In the genomic region with DNA sequence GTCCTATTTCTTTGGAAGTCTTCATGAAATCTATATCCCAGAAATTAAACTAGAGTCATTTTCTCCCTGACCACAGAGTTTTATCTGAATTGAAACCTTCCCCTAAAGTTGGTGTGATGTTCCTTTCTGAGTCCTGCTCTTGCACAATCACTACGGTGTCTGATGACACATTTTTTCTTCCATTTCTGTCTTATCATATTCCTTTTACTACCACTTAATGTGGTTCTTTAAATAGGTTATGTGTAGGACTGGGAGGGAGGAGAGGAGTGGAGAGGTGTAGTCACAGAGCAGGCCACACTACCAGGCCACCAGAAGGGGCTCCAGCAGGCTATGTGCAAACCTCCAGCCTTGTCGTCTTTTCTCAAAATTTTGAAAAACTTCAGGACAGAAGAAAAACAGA, we compare ENCODE assay signal across 14 cellular contexts. TPM values are rescaled to one million over a fixed set of nuclear protein-coding genes. Genes with fewer than 3 reads are reported as not detected.
A peak's percentile ranks its signal among the peaks of the same experiment; 100 is the strongest.
DNase-seq lines count a peak whose midpoint lies in the region; ATAC-seq, FAIRE-seq and TF ChIP-seq lines count a peak whose summit lies in the region.
"Had no signal": no experiment of that assay in that cellular context is flagged by ENCODE, and none has a peak within 500 bp of the region (broad histone marks: within the 10 kb centered on the region; RNA-seq: fewer than 3 reads in every experiment).

No MANE protein-coding gene starts in this region.

- ATAC-seq in A549 = 0 out of 6 replicates have a peak, but pooled peaks of 1 of the 2 experiments have one; percentile 26
- ATAC-seq in GM21576 (IDR thresholded peaks at IDR 0.05; ENCODE audit: unreplicated experiment) = no peak
- ATAC-seq in GM18511 (IDR thresholded peaks at IDR 0.05; ENCODE audit: unreplicated experiment) = no peak

- in situ Hi-C loops in GM23248 (cut with MboI) = no loop called here

- peak overlapping the region; percentile 64 to 75; a peak in 5 of 6 replicates for H3K27ac ChIP-seq in A549
- no peak overlapping the region for H3K27ac ChIP-seq in GM23248
- H3K27ac ChIP-seq in cardiac muscle cell = no peak overlapping the region
- no peak overlapping the region for H3K27ac ChIP-seq in tibial nerve

- no peak for FAIRE-seq in A549 (lab: Jason Lieb, UNC)

- POLR2A ChIA-PET in A549 (lab: Yijun Ruan, JAX) = no interaction called here

- H3K4me2 ChIP-seq in A549 (peak overlapping the region; percentile 79), GM23248 (ENCODE audit: unreplicated experiment) (peak overlapping the region; percentile 23)

- TF ChIP-seq RAD21 in A549 (conservative IDR thresholded peaks at IDR 0.05 in 1 of 2, IDR thresholded peaks at IDR 0.05 in 1 of 2) = no peak

- H3K79me2 ChIP-seq in GM23248 (ENCODE audit: insufficient read depth) = no peaks in the 10 kb centered on the region

- H3K9me3 ChIP-seq in A549 (no peaks in the 10 kb centered on the region), GM23248 (ENCODE audit: low read depth) (no peaks in the 10 kb centered on the region), cardiac muscle cell (ENCODE audit: low read depth) (no peaks in the 10 kb centered on the region), tibial nerve (no peaks in the 10 kb centered on the region)
- H3K9me3 ChIP-seq: thoracic aorta had no signal

- no peak for TF ChIP-seq POLR2A in A549 (IDR thresholded peaks at IDR 0.05; ENCODE audit: low read length)
- TF ChIP-seq POLR2A in tibial nerve (IDR thresholded peaks at IDR 0.05) = no peak

- TF ChIP-seq CTCF in A549 (IDR thresholded peaks at IDR 0.05) = no peak
- no peak for TF ChIP-seq CTCF in cardiac muscle cell (IDR thresholded peaks at IDR 0.05; ENCODE audit: low read depth, low read length)
- TF ChIP-seq CTCF in tibial nerve (IDR thresholded peaks at IDR 0.05) = no peak

- no peak overlapping the region for H2AFZ ChIP-seq in GM23248

- no peaks in the 10 kb centered on the region for H3K36me3 ChIP-seq in GM23248 (ENCODE audit: low read depth)
- H3K36me3 ChIP-seq in cardiac muscle cell = no peaks in the 10 kb centered on the region
- H3K36me3 ChIP-seq in tibial nerve = no peaks in the 10 kb centered on the region
- H3K36me3 ChIP-seq: thoracic aorta had no signal

- H4K20me1 ChIP-seq in GM23248 (ENCODE audit: insufficient read depth) = no peaks in the 10 kb centered on the region

- peaks cover 42% of the 10 kb centered on the region for H3F3A ChIP-seq in GM23248 (ENCODE audit: insufficient read depth)

- H3K4me1 ChIP-seq in A549 (peaks cover 42% of the 10 kb centered on the region), GM23248 (ENCODE audit: insufficient read depth) (peaks cover 45% of the 10 kb centered on the region), cardiac muscle cell (ENCODE audit: low read depth) (peaks cover 39% of the 10 kb centered on the region), tibial nerve (peaks cover 0 to 37% (median 2%) of the 10 kb centered on the region in 4 donors)

- H3K9me2 ChIP-seq in GM23248 (ENCODE audit: insufficient read depth) = no peaks in the 10 kb centered on the region

- CTCF ChIA-PET in A549 (lab: Yijun Ruan, JAX) = interaction anchor here (0.7 to 1.6 kb wide), 4 partner anchors 28 to 484 kb away, joined by 3 to 4 read pairs (median 3); no protein-coding TSS in a partner anchor

- no peaks in the 10 kb centered on the region for H3K27me3 ChIP-seq in GM23248 (replicated peaks; ENCODE audit: insufficient read depth)
- no peaks in the 10 kb centered on the region for H3K27me3 ChIP-seq in cardiac muscle cell
- H3K27me3 ChIP-seq in tibial nerve = no peaks in the 10 kb centered on the region

- H3K4me3 ChIP-seq in A549 (no peak overlapping the region), GM23248 (no peak overlapping the region), cardiac muscle cell (no peak overlapping the region), tibial nerve (no peak overlapping the region)
- H3K4me3 ChIP-seq: thoracic aorta had no signal

- TF ChIP-seq EP300 in A549 (IDR thresholded peaks at IDR 0.05) (no peak), tibial nerve (IDR thresholded peaks at IDR 0.05) (no peak)

- H3K9ac ChIP-seq in GM23248 = no peak overlapping the region

- WGBS in A549 (ENCODE audit: missing lambda C conversion rate) = 51% methylated on average over 2 of the region's 2 CpGs
- 31 to 42% methylated on average over 2 of the region's 2 CpGs for WGBS in GM23248 (ENCODE audit: low coverage in 1 of 2, low lambda C conversion rate in 2 of 2, missing lambda C conversion rate in 2 of 2), 2 experiments
- WGBS in tibial nerve, 2 donors = 76 to 83% methylated on average over 2 of the region's 2 CpGs

- DNase-seq in A549 (ENCODE audit: low read depth in 1 of 2, low spot score in 1 of 2) = no peak
- DNase-seq in GM23248 = peak; percentile 74
- DNase-seq in SIG-M5 treated with dmso at 0.1 percent for 504 hours (lab: John Stamatoyannopoulos, UW; ENCODE audit: unreplicated experiment) = peak; percentile 67
- DNase-seq in cardiac muscle cell (ENCODE audit: low read depth in 1 of 2, low spot score in 1 of 2) = peak; percentile 24 to 60
- DNase-seq in iPS-NIHi7 (ENCODE audit: extremely low spot score) = no peak
- no peak for DNase-seq in tibial nerve (ENCODE audit: low spot score in 2 of 2)
- DNase-seq: CD4-positive, CD25-positive, alpha-beta regulatory T cell; glutamatergic neuron; mammary epithelial cell; NK-92 treated with Interleukin-12 subunit alpha and Interleukin-12 subunit beta, amount 100 ng/mL, for 24 hours; posterior cingulate gyrus had no signal

TF ChIP-seq in A549, 52 proteins besides CTCF, POLR2A, EP300 and RAD21:
- peak; percentile 84 to 91 for TF ChIP-seq CEBPB (IDR thresholded peaks at IDR 0.05)
- TF ChIP-seq KDM5A (IDR thresholded peaks at IDR 0.05) = no peak

RNA-seq across cellular contexts. Expression of a gene that starts 39.7 kb away (rescaled TPM):
- 8.3 and 10.5 TPM in 2 replicates for polyA plus RNA-seq in A549 (2011; rRNA removed)
- polyA plus RNA-seq in A549 (2012; cell fraction: cytosol; rRNA removed) = 1.9 and 3.4 TPM in 2 replicates
- polyA plus RNA-seq in A549 (2012; cell fraction: nucleus; rRNA removed) = 4.3 and 4.5 TPM in 2 replicates
- polyA plus RNA-seq in A549 (2017; fragmentation: RNase III; extraction: RNeasy Plus Mini Kit Qiagen cat#74134 plus additional on column Dnase treatment) = 2.2 to 3.1 TPM (median 2.9 TPM) in 3 replicates
- polyA minus RNA-seq in A549 (2011; rRNA and poly(A)+ RNA removed) = 22.8 and 27.3 TPM in 2 replicates
- 20.1 and 42.2 TPM in 2 replicates for total RNA-seq in GM23248 (2014; rRNA removed; shearing (Covaris generic))
- 14.2 and 15.7 TPM in 2 replicates for polyA plus RNA-seq in GM23248 (2016; fragmentation: Nextera tagmentation; extraction: Ambion mirVana)
- total RNA-seq in cardiac muscle cell = 25.9 and 37.4 TPM in 2 replicates
- polyA plus RNA-seq in cardiac muscle cell = 15.1 and 20.9 TPM in 2 replicates
- total RNA-seq in tibial nerve = 10 to 100 TPM; 24.9 to 48.0 (median 36.8) TPM

Comparison
In these comparisons a context has a peak if more than half of its experiments do, and no peak if none do; other contexts are left out.
1. DNase-seq: peak in GM23248 (single experiment), SIG-M5 treated with dmso at 0.1 percent for 504 hours (single experiment) and cardiac muscle cell (2 of 2); none in A549 (0 of 2), iPS-NIHi7 (single experiment) and tibial nerve (0 of 2).
2. H3K27ac ChIP-seq: peak in A549 (2 of 2); none in GM23248 (single experiment), cardiac muscle cell (single experiment) and tibial nerve (0 of 4).